In genomic region chr16:89670496-89671431, GRCh38 we compare ENCODE assay signal across 14 cellular contexts. TPM values are rescaled to one million over a fixed set of nuclear protein-coding genes. Genes with fewer than 3 reads are reported as not detected.
DNase-seq lines count a peak whose midpoint lies in the region; ATAC-seq and TF ChIP-seq lines count a peak whose summit lies in the region.
"Had no signal": no experiment of that assay in that cellular context is flagged by ENCODE, and none has a peak within 500 bp of the region (broad histone marks: within the 10 kb centered on the region; RNA-seq: fewer than 3 reads in every experiment).

No MANE protein-coding gene starts in this region.

- peak overlapping the region; percentile 61 for H3K27ac ChIP-seq in 22Rv1
- peak overlapping the region; percentile 51 for H3K27ac ChIP-seq in RWPE1
- H3K27ac ChIP-seq in suprapubic skin: no peak overlapping the region
- H3K27ac ChIP-seq: cardiac muscle cell, epithelial cell of prostate had no signal

- POLR2A ChIA-PET in RWPE1 (lab: Yijun Ruan, JAX; ENCODE audit: low non-redundant PET): interaction anchor here (0.5 to 1.4 kb wide), 3 partner anchors 16 to 409 kb away, joined by 3 to 5 read pairs (median 3); partner anchors contain the start of gene CDK10

- CTCF ChIA-PET in RWPE1 (lab: Yijun Ruan, JAX): interaction anchor here (0.6 kb wide), 3 partner anchors 17 to 41 kb away, joined by 3 read pairs; no protein-coding TSS in a partner anchor

- no peak for TF ChIP-seq POLR2A in suprapubic skin (IDR thresholded peaks at IDR 0.05)

- TF ChIP-seq EP300 in suprapubic skin (IDR thresholded peaks at IDR 0.05): no peak

- WGBS in suprapubic skin: 77% methylated on average over 10 of the region's 10 CpGs

- no peaks in the 10 kb centered on the region for H3K36me3 ChIP-seq in suprapubic skin
- H3K36me3 ChIP-seq: cardiac muscle cell had no signal

- H3K4me1 ChIP-seq in suprapubic skin: no peaks in the 10 kb centered on the region

- TF ChIP-seq CTCF in 22Rv1 (IDR thresholded peaks at IDR 0.05) (no peak), RWPE1 (conservative IDR thresholded peaks at IDR 0.05; ENCODE audit: low read depth) (no peak), suprapubic skin (IDR thresholded peaks at IDR 0.05) (no peak)

- no peaks in the 10 kb centered on the region for H3K27me3 ChIP-seq in suprapubic skin
- H3K27me3 ChIP-seq: cardiac muscle cell had no signal

- ATAC-seq in HG03521 (IDR thresholded peaks at IDR 0.05; ENCODE audit: unreplicated experiment): no peak

- DNase-seq in GM04504 (ENCODE audit: low read depth) (peak; percentile 8), RWPE1 (ENCODE audit: low spot score) (no peak), fibroblast of peridontal ligament (ENCODE audit: extremely low read depth) (peak; percentile 58), occipital lobe (lab: John Stamatoyannopoulos, UW) (no peak), suprapubic skin (ENCODE audit: low spot score in 2 of 2) (no peak)
- no peak for DNase-seq in activated CD4-positive, CD25-positive, alpha-beta regulatory T cell treated with anti-CD3 and anti-CD28 coated beads, Interleukin-2, amount 50 U/mL, for 72 hours
- DNase-seq: C1 segment of cervical spinal cord, NCI-H2029, NCI-H774, posterior cingulate gyrus had no signal

- H3K9me3 ChIP-seq in suprapubic skin: no peaks in the 10 kb centered on the region

- H3K4me3 ChIP-seq in suprapubic skin: no peak overlapping the region
- H3K4me3 ChIP-seq: cardiac muscle cell had no signal

RNA-seq across cellular contexts. Expression of gene SPATA33, which starts 13.1 kb away (rescaled TPM):
- total RNA-seq in occipital lobe: 4.8 TPM
- total RNA-seq in suprapubic skin: 1 to 10 TPM; 3.2 to 9.7 (median 4.4) TPM

RNA-seq across cellular contexts. Expression of gene CHMP1A, which starts 13.3 kb away (rescaled TPM):
- total RNA-seq in occipital lobe (66.4 TPM), suprapubic skin (100 to 1,000 TPM in 1 of 4 donors, 10 to 100 TPM in 3; 71.8 to 125 (median 86.6) TPM)

RNA-seq across cellular contexts. Expression of gene CDK10, which starts 15.7 kb away (rescaled TPM):
- 22.9 TPM for total RNA-seq in occipital lobe
- total RNA-seq in suprapubic skin: 100 to 1,000 TPM in 1 of 4 donors, 10 to 100 TPM in 3; 42.8 to 118 (median 55.0) TPM

RNA-seq across cellular contexts. Expression of gene SPATA2L, which starts 30.7 kb away (rescaled TPM):
- 12.5 TPM for total RNA-seq in occipital lobe
- total RNA-seq in suprapubic skin: 10 to 100 TPM; 14.1 to 32.3 (median 21.5) TPM

RNA-seq across cellular contexts. Expression of gene VPS9D1, which starts 49.9 kb away (rescaled TPM):
- total RNA-seq in occipital lobe: 9.7 TPM
- total RNA-seq in suprapubic skin: 10 to 100 TPM in 3 of 4 donors, 1 to 10 TPM in 1; 9.1 to 13.5 (median 10.2) TPM

Comparison
In these comparisons a context has a peak if more than half of its experiments do, and no peak if none do; other contexts are left out.
1. DNase-seq: peak in GM04504 (single experiment) and fibroblast of peridontal ligament (single experiment); none in RWPE1 (single experiment), occipital lobe (single experiment), suprapubic skin (0 of 2) and activated CD4-positive, CD25-positive, alpha-beta regulatory T cell treated with anti-CD3 and anti-CD28 coated beads, Interleukin-2, amount 50 U/mL, for 72 hours (single experiment).